In the genomic region with DNA sequence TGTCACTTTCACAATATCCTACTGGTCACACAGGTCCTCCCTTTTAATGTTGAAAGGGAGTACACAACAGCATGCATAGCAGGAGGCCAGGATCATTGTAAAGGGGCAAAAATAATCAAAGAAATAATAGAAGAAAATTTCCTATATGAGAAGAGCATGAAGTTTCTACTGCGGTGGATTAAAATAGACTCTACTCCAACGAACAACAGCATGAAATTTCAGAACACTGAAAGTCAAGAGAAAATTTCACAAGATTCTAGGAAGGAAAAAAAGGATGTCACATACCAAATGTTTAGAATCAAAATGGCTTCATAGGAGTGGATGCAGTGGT, we compare ENCODE assay signal across 1 cellular context.
TF ChIP-seq lines count a peak whose summit lies in the region.

No MANE protein-coding gene starts in this region.

TF ChIP-seq in IMR-90, 13 proteins besides CTCF, POLR2A, EP300 and RAD21:
- TF ChIP-seq MAZ (IDR thresholded peaks at IDR 0.05; ENCODE audit: borderline replicate concordance, low read depth, low read length) (no peak), CEBPB (IDR thresholded peaks at IDR 0.05; ENCODE audit: low read depth, low read length) (peak; percentile 91)
